16 cellular contexts compared by ENCODE assay signal in the genomic region with DNA sequence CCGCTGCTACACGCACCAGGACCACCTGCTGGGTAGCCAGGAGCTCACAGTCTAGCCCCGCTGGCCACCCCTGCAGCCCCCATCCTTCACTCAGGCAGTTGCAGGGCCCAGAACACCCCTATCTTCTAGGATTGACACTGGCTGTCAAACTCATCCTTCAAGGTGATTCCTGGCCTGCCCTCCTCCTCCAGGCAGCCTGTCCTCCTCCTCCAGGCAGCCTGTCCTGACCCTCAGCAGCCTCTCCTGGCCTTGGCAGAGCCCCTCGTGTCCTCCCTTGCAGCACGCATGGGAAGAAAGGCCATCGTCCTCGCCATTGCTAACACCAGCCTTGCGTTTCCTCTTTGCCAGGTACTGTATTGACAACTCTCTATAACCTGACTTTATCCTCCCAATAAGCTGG. TPM values are rescaled to one million over a fixed set of nuclear protein-coding genes. Genes with fewer than 3 reads are reported as not detected.
DNase-seq lines count a peak whose midpoint lies in the region; ATAC-seq and TF ChIP-seq lines count a peak whose summit lies in the region.
"Had no signal": no experiment of that assay in that cellular context is flagged by ENCODE, and none has a peak within 500 bp of the region (broad histone marks: within the 10 kb centered on the region; RNA-seq: fewer than 3 reads in every experiment).

No MANE protein-coding gene starts in this region.

- no peak overlapping the region for H3K9ac ChIP-seq in mammary epithelial cell (ENCODE audit: insufficient read depth, low read length)

- H3K36me3 Mint-ChIP-seq in MCF 10A (ENCODE audit: insufficient read depth, unreplicated experiment), result no peaks in the 10 kb centered on the region
- H3K36me3 Mint-ChIP-seq in mesothelial cell of epicardium, result peaks cover 4% of the 10 kb centered on the region
- no peaks in the 10 kb centered on the region for H3K36me3 Mint-ChIP-seq in type B pancreatic cell
- H3K36me3 Mint-ChIP-seq: CD4-positive, CD25-positive, alpha-beta regulatory T cell had no signal

- H3K36me3 ChIP-seq in mammary epithelial cell (ENCODE audit: insufficient read depth, low read length), result no peaks in the 10 kb centered on the region
- H3K36me3 ChIP-seq in gastrocnemius medialis, result no peaks in the 10 kb centered on the region

- H3K4me3 ChIP-seq in mammary epithelial cell (replicated peaks in 1 of 3; ENCODE audit: insufficient read depth in 1 of 3, low read depth in 2 of 3, low read length in 3 of 3) (no peak overlapping the region), gastrocnemius medialis (no peak overlapping the region)

- DNase-seq in MCF 10A (ENCODE audit: unreplicated experiment) (no peak), mammary epithelial cell (no peak), RWPE1 (ENCODE audit: low spot score) (no peak), mesothelial cell of epicardium (ENCODE audit: low spot score in 2 of 2, unreplicated experiment in 2 of 2) (no peak), type B pancreatic cell (ENCODE audit: extremely low spot score, unreplicated experiment) (no peak), gastrocnemius medialis (no peak), ACHN (no peak), iPS-NIHi7 (ENCODE audit: extremely low spot score) (no peak)
- DNase-seq: H9, Kasumi-1, NCI-H1417, NCI-H2029, NCI-H82, SHP77 treated with DMSO at 0.1 percent for 48 hours had no signal

- H3K27ac Mint-ChIP-seq in MCF 10A (ENCODE audit: low read depth, unreplicated experiment) (peak overlapping the region; percentile 79), mesothelial cell of epicardium (peak overlapping the region; percentile 8), type B pancreatic cell (peak overlapping the region; percentile 90)
- H3K27ac Mint-ChIP-seq: CD4-positive, CD25-positive, alpha-beta regulatory T cell had no signal

- CTCF ChIA-PET in MCF 10A (lab: Yijun Ruan, JAX), result interaction anchor here (0.6 kb wide), 1 partner anchor 561 kb away, joined by 3 read pairs; no protein-coding TSS in a partner anchor
- CTCF ChIA-PET in mammary epithelial cell (lab: Charles Lee; ENCODE audit: low non-redundant PET), result no interaction called here
- CTCF ChIA-PET in RWPE1 (lab: Yijun Ruan, JAX), result interaction anchor here (0.6 kb wide), 1 partner anchor 374 kb away, joined by 3 read pairs; no protein-coding TSS in a partner anchor

- no peaks in the 10 kb centered on the region for H3K27me3 ChIP-seq in mammary epithelial cell (ENCODE audit: insufficient read depth, low read length)
- peaks cover 45 to 85% (median 47%) of the 10 kb centered on the region in 3 donors for H3K27me3 ChIP-seq in gastrocnemius medialis

- H3K27me3 Mint-ChIP-seq in MCF 10A (ENCODE audit: insufficient read depth, unreplicated experiment), result peaks cover 15% of the 10 kb centered on the region
- peaks cover 57% of the 10 kb centered on the region for H3K27me3 Mint-ChIP-seq in mesothelial cell of epicardium (ENCODE audit: low read depth)
- H3K27me3 Mint-ChIP-seq in type B pancreatic cell, result peaks cover 68% of the 10 kb centered on the region

- peaks cover 5% of the 10 kb centered on the region for H3K9me3 Mint-ChIP-seq in MCF 10A (ENCODE audit: unreplicated experiment)
- H3K9me3 Mint-ChIP-seq in mesothelial cell of epicardium, result peaks cover 3% of the 10 kb centered on the region
- H3K9me3 Mint-ChIP-seq in type B pancreatic cell, result no peaks in the 10 kb centered on the region

- H3K27ac ChIP-seq in mammary epithelial cell (ENCODE audit: insufficient read depth, low read depth, low read length) (no peak overlapping the region), RWPE1 (peak overlapping the region; percentile 22), gastrocnemius medialis (no peak overlapping the region)

- H3K4me1 ChIP-seq in mammary epithelial cell (ENCODE audit: insufficient read depth, low read length) (peaks cover 26% of the 10 kb centered on the region), gastrocnemius medialis (no peaks in the 10 kb centered on the region)

- H3K4me2 ChIP-seq in mammary epithelial cell (ENCODE audit: insufficient read depth, low read depth, low read length), result no peak overlapping the region

- no TSS peak for BruUV-seq in MCF 10A (replicated peaks; lab: Mats Ljungman, UMichigan)
- no TSS peak for BruUV-seq in mammary epithelial cell (replicated peaks; lab: Mats Ljungman, UMichigan)

- TF ChIP-seq POLR2A in gastrocnemius medialis (IDR thresholded peaks at IDR 0.05), result no peak

- no peak for TF ChIP-seq CTCF in MCF 10A (IDR thresholded peaks at IDR 0.05; ENCODE audit: unreplicated experiment)
- no peak for TF ChIP-seq CTCF in mammary epithelial cell (conservative IDR thresholded peaks at IDR 0.05 in 1 of 2, IDR thresholded peaks at IDR 0.05 in 1 of 2; ENCODE audit: extremely low read depth in 1 of 2, insufficient read depth in 1 of 2, low read depth in 1 of 2, low read length in 2 of 2)
- no peak for TF ChIP-seq CTCF in RWPE1 (conservative IDR thresholded peaks at IDR 0.05; ENCODE audit: low read depth)
- no peak for TF ChIP-seq CTCF in mesothelial cell of epicardium (IDR thresholded peaks at IDR 0.05; ENCODE audit: unreplicated experiment)
- no peak for TF ChIP-seq CTCF in type B pancreatic cell (conservative IDR thresholded peaks at IDR 0.05)
- no peak for TF ChIP-seq CTCF in gastrocnemius medialis (IDR thresholded peaks at IDR 0.05 in 4 of 5, conservative IDR thresholded peaks at IDR 0.05 in 1 of 5)

- H3K9me3 ChIP-seq in mammary epithelial cell (replicated peaks; ENCODE audit: insufficient read depth, low read length) (no peaks in the 10 kb centered on the region), gastrocnemius medialis (no peaks in the 10 kb centered on the region)

- H3K4me1 Mint-ChIP-seq in MCF 10A (ENCODE audit: insufficient read depth, unreplicated experiment) (peaks cover 38% of the 10 kb centered on the region), mesothelial cell of epicardium (peaks cover 55% of the 10 kb centered on the region), type B pancreatic cell (ENCODE audit: unreplicated experiment) (peaks cover 9% of the 10 kb centered on the region)

- WGBS in mammary epithelial cell (ENCODE audit: low coverage, missing lambda C conversion rate), result 85% methylated on average over 3 of the region's 8 CpGs

- intact Hi-C loops in MCF 10A (cut with micrococcal nuclease) (no loop called here), mammary epithelial cell (cut with micrococcal nuclease) (no loop called here), gastrocnemius medialis (cut with DNase I; ENCODE audit: low total_unique reads) (no loop called here)

- no peak overlapping the region for H2AFZ ChIP-seq in mammary epithelial cell (ENCODE audit: low read depth, low read length)

- dilution Hi-C loops in mammary epithelial cell (cut with HindIII; ENCODE audit: low sequenced_read_pairs), result loop anchor here (10.0 kb wide), 1 partner anchor 403 kb away; a partner anchor contains a TSS

- POLR2A ChIA-PET in MCF 10A (lab: Yijun Ruan, JAX), result no interaction called here
- POLR2A ChIA-PET in RWPE1 (lab: Yijun Ruan, JAX; ENCODE audit: low non-redundant PET), result no interaction called here

- H4K20me1 ChIP-seq in mammary epithelial cell (ENCODE audit: insufficient read depth, low read length), result no peaks in the 10 kb centered on the region

- H3K79me2 ChIP-seq in mammary epithelial cell (ENCODE audit: insufficient read depth, low read length), result no peaks in the 10 kb centered on the region

- H3K4me3 Mint-ChIP-seq in MCF 10A (ENCODE audit: unreplicated experiment) (no peak overlapping the region), mesothelial cell of epicardium (no peak overlapping the region), type B pancreatic cell (peak overlapping the region; percentile 66)
- H3K4me3 Mint-ChIP-seq: CD4-positive, CD25-positive, alpha-beta regulatory T cell; H9 had no signal

- in situ Hi-C loops in mammary epithelial cell (cut with MboI; ENCODE audit: low sequenced_read_pairs in 2 of 2) (loop anchor here in 1 of 2 donors (25.0 kb wide), 1 partner anchor 610 kb away; a partner anchor contains a TSS), gastrocnemius medialis (cut with MboI; ENCODE audit: low sequenced_read_pairs in 4 of 4) (no loop called here), ACHN (cut with HindIII; ENCODE audit: low pct_ligation_motif_present, low pct_unique_long_range_greater_than_20kb, low sequenced_read_pairs) (no loop called here)

- ATAC-seq in gastrocnemius medialis, result no peak

RNA-seq across cellular contexts. Expression of a gene that starts 3.8 kb away (rescaled TPM):
- 9.9 and 17.9 TPM in 2 replicates for total RNA-seq in MCF 10A (2022)
- 10 to 100 TPM; 63.7 to 68.3 TPM for total RNA-seq in mammary epithelial cell
- polyA plus RNA-seq in mammary epithelial cell, result 29.8 TPM
- 23.0 TPM for polyA minus RNA-seq in mammary epithelial cell
- total RNA-seq in mesothelial cell of epicardium, result 375 to 425 TPM (median 396 TPM) in 3 replicates
- total RNA-seq in type B pancreatic cell (ENCODE audit: low replicate concordance), result 54.0 and 116 TPM in 2 replicates
- 1 to 10 TPM in 2 of 4 donors, under 1 TPM in 2; 0.25 to 2.4 (median 1.3) TPM for total RNA-seq in gastrocnemius medialis

RNA-seq across cellular contexts. Expression of a gene that starts 9.0 kb away (rescaled TPM):
- 20.2 and 25.8 TPM in 2 replicates for total RNA-seq in MCF 10A (2022)
- total RNA-seq in mammary epithelial cell, result 10 to 100 TPM; 18.0 to 19.8 TPM
- 17.0 TPM for polyA plus RNA-seq in mammary epithelial cell
- polyA minus RNA-seq in mammary epithelial cell, result 20.5 TPM
- total RNA-seq in mesothelial cell of epicardium, result 81.0 to 88.6 TPM (median 85.7 TPM) in 3 replicates
- total RNA-seq in type B pancreatic cell (ENCODE audit: low replicate concordance), result 37.9 and 74.9 TPM in 2 replicates
- 10 to 100 TPM in 1 of 4 donors, 1 to 10 TPM in 3; 5.2 to 10.5 (median 7.6) TPM for total RNA-seq in gastrocnemius medialis

RNA-seq across cellular contexts. Expression of a gene that starts 33.8 kb away (rescaled TPM):
- 0.27 TPM in 1 of 2 replicates, not detected in the other for total RNA-seq in MCF 10A (2022)
- total RNA-seq in mammary epithelial cell, result under 1 TPM in 1 of 2 donors, not detected in 1; 0.17 TPM
- 0.03 TPM for polyA plus RNA-seq in mammary epithelial cell
- polyA minus RNA-seq in mammary epithelial cell, result not detected
- total RNA-seq in mesothelial cell of epicardium, result 0.78 to 1.4 TPM (median 1.4 TPM) in 3 replicates
- 0.22 and 0.93 TPM in 2 replicates for total RNA-seq in type B pancreatic cell (ENCODE audit: low replicate concordance)
- under 1 TPM in 1 of 4 donors, not detected in 3; 0.16 TPM for total RNA-seq in gastrocnemius medialis
- total RNA-seq: A673 had no signal
- polyA plus RNA-seq: CD4-positive, CD25-positive, alpha-beta regulatory T cell had no signal

RNA-seq across cellular contexts. Expression of a gene that starts 45.5 kb away (rescaled TPM):
- 76.4 and 88.6 TPM in 2 replicates for total RNA-seq in MCF 10A (2022)
- 10 to 100 TPM; 29.8 to 74.8 TPM for total RNA-seq in mammary epithelial cell
- 27.5 TPM for polyA plus RNA-seq in mammary epithelial cell
- 6.7 TPM for polyA minus RNA-seq in mammary epithelial cell
- total RNA-seq in mesothelial cell of epicardium, result 100 to 111 TPM (median 109 TPM) in 3 replicates
- total RNA-seq in type B pancreatic cell (ENCODE audit: low replicate concordance), result 102 and 113 TPM in 2 replicates
- total RNA-seq in gastrocnemius medialis, result 10 to 100 TPM; 22.6 to 28.2 (median 26.2) TPM

Comparison
In these comparisons a context has a peak if more than half of its experiments do, and no peak if none do; other contexts are left out.
1. H3K27ac Mint-ChIP-seq: peak in every context shown above with its lines; median percentile 90 in type B pancreatic cell; 79 in MCF 10A; 8 in mesothelial cell of epicardium.